Comparison of ENCODE assay signal across 1 cellular context in genomic region chr17:68328676-68329075, GRCh38.
TF ChIP-seq lines count a peak whose summit lies in the region.

No MANE protein-coding gene starts in this region.

TF ChIP-seq in IMR-90, 13 proteins besides CTCF, POLR2A, EP300 and RAD21:
- TF ChIP-seq MXI1 (IDR thresholded peaks at IDR 0.05; ENCODE audit: borderline replicate concordance, low read depth, low read length) (no peak), FOS (IDR thresholded peaks at IDR 0.05; ENCODE audit: low read depth, low read length) (no peak), ELK1 (IDR thresholded peaks at IDR 0.05; ENCODE audit: borderline replicate concordance, low read depth, low read length) (no peak), BHLHE40 (IDR thresholded peaks at IDR 0.05; ENCODE audit: low read depth, low read length) (no peak), RFX5 (IDR thresholded peaks at IDR 0.05; ENCODE audit: low read depth, low read length) (no peak), MAZ (IDR thresholded peaks at IDR 0.05; ENCODE audit: borderline replicate concordance, low read depth, low read length) (no peak), RCOR1 (IDR thresholded peaks at IDR 0.05; ENCODE audit: insufficient replicate concordance, low read length) (no peak), MAFK (IDR thresholded peaks at IDR 0.05; ENCODE audit: low read depth, low read length) (no peak), CEBPB (IDR thresholded peaks at IDR 0.05; ENCODE audit: low read depth, low read length) (no peak), NFE2L2 (IDR thresholded peaks at IDR 0.05; ENCODE audit: low read depth, low read length) (no peak), CHD1 (IDR thresholded peaks at IDR 0.05; ENCODE audit: low read depth, low read length) (no peak), SMC3 (IDR thresholded peaks at IDR 0.05; ENCODE audit: low read depth, low read length) (no peak)
- TF ChIP-seq, protein P1, sequence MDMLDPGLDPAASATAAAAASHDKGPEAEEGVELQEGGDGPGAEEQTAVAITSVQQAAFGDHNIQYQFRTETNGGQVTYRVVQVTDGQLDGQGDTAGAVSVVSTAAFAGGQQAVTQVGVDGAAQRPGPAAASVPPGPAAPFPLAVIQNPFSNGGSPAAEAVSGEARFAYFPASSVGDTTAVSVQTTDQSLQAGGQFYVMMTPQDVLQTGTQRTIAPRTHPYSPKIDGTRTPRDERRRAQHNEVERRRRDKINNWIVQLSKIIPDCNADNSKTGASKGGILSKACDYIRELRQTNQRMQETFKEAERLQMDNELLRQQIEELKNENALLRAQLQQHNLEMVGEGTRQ (IDR thresholded peaks at IDR 0.05; ENCODE audit: low read depth, low read length): no peak
